1 cellular context compared by ENCODE assay signal in the genomic region with DNA sequence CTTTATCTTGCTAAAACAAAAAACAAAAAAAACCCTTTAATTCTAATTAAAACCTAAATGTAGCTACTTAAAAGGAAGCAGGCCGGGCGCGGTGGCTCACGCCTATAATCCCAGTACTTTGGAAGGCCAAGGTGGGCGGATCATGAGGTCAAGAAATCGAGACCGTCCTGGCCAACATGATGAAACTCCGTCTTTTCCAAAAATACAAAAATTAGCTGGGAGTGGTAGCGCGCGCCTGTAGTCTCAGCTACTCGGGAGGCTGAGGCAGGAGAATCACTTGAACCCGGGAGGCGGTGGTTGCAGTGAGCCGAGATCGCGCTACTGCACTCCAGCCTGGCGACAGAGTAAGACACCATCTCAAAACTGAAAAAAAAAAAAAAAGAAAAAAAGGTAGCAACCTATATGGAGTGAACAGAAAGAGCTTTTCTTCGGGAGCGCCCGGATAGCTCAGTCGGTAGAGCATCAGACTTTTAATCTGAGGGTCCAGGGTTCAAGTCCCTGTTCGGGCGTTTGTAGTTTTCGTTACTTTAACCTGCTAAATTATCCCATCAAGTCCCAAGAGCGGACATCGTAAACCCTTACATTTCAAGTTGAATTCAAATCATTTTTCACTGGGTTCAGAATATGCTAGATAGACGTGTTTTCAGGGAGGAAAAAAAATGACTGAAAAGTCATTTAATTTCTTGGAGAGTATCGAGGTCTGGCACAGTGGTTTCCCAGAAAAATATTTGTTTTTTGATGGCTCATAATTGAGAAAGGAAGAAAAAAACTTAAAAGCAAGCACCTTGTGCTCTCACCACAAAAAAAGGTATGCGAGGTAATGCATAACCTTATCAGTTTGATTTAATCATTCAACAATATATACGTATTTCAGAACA.
A peak's percentile ranks its signal among the peaks of the same experiment; 100 is the strongest.
TF ChIP-seq lines count a peak whose summit lies in the region.

No MANE protein-coding gene starts in this region.

TF ChIP-seq in K562, 482 proteins besides CTCF, POLR2A, EP300 and RAD21 (continued from another document and continues in another):
- no peak for TF ChIP-seq HNRNPUL1 (IDR thresholded peaks at IDR 0.05; ENCODE audit: low read length)
- peak; percentile 7; the same call in 1 of the 2 replicates for TF ChIP-seq EP400 (IDR thresholded peaks at IDR 0.05)
- no peak for TF ChIP-seq ETV6 (IDR thresholded peaks at IDR 0.05; ENCODE audit: borderline replicate concordance in 1 of 2, low read depth in 2 of 2, low read length in 1 of 2)
- no peak for TF ChIP-seq ETV6 (CRISPR knock-in tag; IDR thresholded peaks at IDR 0.05; ENCODE audit: borderline replicate concordance)
- TF ChIP-seq SMARCC2 (IDR thresholded peaks at IDR 0.05; ENCODE audit: low read depth) = 0 out of 2 replicates have a peak, but pooled peaks have one; percentile 23
- TF ChIP-seq, protein P1, sequence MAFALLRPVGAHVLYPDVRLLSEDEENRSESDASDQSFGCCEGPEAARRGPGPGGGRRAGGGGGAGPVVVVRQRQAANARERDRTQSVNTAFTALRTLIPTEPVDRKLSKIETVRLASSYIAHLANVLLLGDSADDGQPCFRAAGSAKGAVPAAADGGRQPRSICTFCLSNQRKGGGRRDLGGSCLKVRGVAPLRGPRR (CRISPR knock-in tag; IDR thresholded peaks at IDR 0.05) = no peak
- TF ChIP-seq ZNF174 (CRISPR knock-in tag; IDR thresholded peaks at IDR 0.05) = peak; percentile 85; the same call in 1 of the 2 replicates
- TF ChIP-seq CC2D1A (IDR thresholded peaks at IDR 0.05) = peak; percentile 44; the same call in 1 of the 2 replicates
- TF ChIP-seq PPARD (CRISPR knock-in tag; IDR thresholded peaks at IDR 0.05) = no peak
- no peak for TF ChIP-seq ZNF282 (CRISPR knock-in tag; IDR thresholded peaks at IDR 0.05)
- TF ChIP-seq TRIM28 (IDR thresholded peaks at IDR 0.05) = peak; percentile 72; the same call in 1 of the 2 replicates
- TF ChIP-seq MAZ (CRISPR knock-in tag; conservative IDR thresholded peaks at IDR 0.05 in 1 of 2, IDR thresholded peaks at IDR 0.05 in 1 of 2) = peak; percentile 24 to 50; a peak in 2 of 4 replicates
- TF ChIP-seq, protein P2, sequence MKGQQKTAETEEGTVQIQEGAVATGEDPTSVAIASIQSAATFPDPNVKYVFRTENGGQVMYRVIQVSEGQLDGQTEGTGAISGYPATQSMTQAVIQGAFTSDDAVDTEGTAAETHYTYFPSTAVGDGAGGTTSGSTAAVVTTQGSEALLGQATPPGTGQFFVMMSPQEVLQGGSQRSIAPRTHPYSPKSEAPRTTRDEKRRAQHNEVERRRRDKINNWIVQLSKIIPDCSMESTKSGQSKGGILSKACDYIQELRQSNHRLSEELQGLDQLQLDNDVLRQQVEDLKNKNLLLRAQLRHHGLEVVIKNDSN (CRISPR knock-in tag; IDR thresholded peaks at IDR 0.05) = no peak
- TF ChIP-seq POLR2AphosphoS5 (IDR thresholded peaks at IDR 0.05; ENCODE audit: control insufficient read depth, insufficient read depth, low read depth, low read length) = no peak
- TF ChIP-seq, protein P3, sequence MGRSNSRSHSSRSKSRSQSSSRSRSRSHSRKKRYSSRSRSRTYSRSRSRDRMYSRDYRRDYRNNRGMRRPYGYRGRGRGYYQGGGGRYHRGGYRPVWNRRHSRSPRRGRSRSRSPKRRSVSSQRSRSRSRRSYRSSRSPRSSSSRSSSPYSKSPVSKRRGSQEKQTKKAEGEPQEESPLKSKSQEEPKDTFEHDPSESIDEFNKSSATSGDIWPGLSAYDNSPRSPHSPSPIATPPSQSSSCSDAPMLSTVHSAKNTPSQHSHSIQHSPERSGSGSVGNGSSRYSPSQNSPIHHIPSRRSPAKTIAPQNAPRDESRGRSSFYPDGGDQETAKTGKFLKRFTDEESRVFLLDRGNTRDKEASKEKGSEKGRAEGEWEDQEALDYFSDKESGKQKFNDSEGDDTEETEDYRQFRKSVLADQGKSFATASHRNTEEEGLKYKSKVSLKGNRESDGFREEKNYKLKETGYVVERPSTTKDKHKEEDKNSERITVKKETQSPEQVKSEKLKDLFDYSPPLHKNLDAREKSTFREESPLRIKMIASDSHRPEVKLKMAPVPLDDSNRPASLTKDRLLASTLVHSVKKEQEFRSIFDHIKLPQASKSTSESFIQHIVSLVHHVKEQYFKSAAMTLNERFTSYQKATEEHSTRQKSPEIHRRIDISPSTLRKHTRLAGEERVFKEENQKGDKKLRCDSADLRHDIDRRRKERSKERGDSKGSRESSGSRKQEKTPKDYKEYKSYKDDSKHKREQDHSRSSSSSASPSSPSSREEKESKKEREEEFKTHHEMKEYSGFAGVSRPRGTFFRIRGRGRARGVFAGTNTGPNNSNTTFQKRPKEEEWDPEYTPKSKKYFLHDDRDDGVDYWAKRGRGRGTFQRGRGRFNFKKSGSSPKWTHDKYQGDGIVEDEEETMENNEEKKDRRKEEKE (IDR thresholded peaks at IDR 0.05; ENCODE audit: borderline replicate concordance in 1 of 2, control insufficient read depth in 1 of 2, low read depth in 2 of 2, low read length in 1 of 2) = peak in 1 of 2 experiments; percentile 25; a peak in 1 of 4 replicates
- TF ChIP-seq, protein P4, sequence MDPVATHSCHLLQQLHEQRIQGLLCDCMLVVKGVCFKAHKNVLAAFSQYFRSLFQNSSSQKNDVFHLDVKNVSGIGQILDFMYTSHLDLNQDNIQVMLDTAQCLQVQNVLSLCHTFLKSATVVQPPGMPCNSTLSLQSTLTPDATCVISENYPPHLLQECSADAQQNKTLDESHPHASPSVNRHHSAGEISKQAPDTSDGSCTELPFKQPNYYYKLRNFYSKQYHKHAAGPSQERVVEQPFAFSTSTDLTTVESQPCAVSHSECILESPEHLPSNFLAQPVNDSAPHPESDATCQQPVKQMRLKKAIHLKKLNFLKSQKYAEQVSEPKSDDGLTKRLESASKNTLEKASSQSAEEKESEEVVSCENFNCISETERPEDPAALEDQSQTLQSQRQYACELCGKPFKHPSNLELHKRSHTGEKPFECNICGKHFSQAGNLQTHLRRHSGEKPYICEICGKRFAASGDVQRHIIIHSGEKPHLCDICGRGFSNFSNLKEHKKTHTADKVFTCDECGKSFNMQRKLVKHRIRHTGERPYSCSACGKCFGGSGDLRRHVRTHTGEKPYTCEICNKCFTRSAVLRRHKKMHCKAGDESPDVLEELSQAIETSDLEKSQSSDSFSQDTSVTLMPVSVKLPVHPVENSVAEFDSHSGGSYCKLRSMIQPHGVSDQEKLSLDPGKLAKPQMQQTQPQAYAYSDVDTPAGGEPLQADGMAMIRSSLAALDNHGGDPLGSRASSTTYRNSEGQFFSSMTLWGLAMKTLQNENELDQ (CRISPR knock-in tag; IDR thresholded peaks at IDR 0.05; ENCODE audit: borderline replicate concordance) = no peak
- 0 out of 2 replicates have a peak, but pooled peaks have one; percentile 12 for TF ChIP-seq TOE1 (IDR thresholded peaks at IDR 0.05; ENCODE audit: borderline replicate concordance)
- no peak for TF ChIP-seq TOE1 (CRISPR knock-in tag; IDR thresholded peaks at IDR 0.05; ENCODE audit: borderline replicate concordance, low read depth)
- no peak; the same call in 1 of the 2 replicates for TF ChIP-seq ZZZ3 (IDR thresholded peaks at IDR 0.05)
- TF ChIP-seq SMAD4 (CRISPR knock-in tag; conservative IDR thresholded peaks at IDR 0.05) = no peak
- peak; percentile 61; the same call in 1 of the 2 replicates for TF ChIP-seq ETV5 (CRISPR knock-in tag; IDR thresholded peaks at IDR 0.05; ENCODE audit: low read depth)
- TF ChIP-seq, protein P5, sequence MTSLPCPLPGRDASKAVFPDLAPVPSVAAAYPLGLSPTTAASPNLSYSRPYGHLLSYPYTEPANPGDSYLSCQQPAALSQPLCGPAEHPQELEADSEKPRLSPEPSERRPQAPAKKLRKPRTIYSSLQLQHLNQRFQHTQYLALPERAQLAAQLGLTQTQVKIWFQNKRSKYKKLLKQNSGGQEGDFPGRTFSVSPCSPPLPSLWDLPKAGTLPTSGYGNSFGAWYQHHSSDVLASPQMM (CRISPR knock-in tag; IDR thresholded peaks at IDR 0.05) = no peak
- no peak for TF ChIP-seq MED1 (CRISPR knock-in tag; IDR thresholded peaks at IDR 0.05; ENCODE audit: borderline replicate concordance)
- TF ChIP-seq, protein P6, sequence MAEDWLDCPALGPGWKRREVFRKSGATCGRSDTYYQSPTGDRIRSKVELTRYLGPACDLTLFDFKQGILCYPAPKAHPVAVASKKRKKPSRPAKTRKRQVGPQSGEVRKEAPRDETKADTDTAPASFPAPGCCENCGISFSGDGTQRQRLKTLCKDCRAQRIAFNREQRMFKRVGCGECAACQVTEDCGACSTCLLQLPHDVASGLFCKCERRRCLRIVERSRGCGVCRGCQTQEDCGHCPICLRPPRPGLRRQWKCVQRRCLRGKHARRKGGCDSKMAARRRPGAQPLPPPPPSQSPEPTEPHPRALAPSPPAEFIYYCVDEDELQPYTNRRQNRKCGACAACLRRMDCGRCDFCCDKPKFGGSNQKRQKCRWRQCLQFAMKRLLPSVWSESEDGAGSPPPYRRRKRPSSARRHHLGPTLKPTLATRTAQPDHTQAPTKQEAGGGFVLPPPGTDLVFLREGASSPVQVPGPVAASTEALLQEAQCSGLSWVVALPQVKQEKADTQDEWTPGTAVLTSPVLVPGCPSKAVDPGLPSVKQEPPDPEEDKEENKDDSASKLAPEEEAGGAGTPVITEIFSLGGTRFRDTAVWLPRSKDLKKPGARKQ (CRISPR knock-in tag; IDR thresholded peaks at IDR 0.05) = no peak
- TF ChIP-seq ZNF24 (IDR thresholded peaks at IDR 0.05) = no peak; the same call in 1 of the 2 replicates
- no peak for TF ChIP-seq IRF2 (CRISPR knock-in tag; IDR thresholded peaks at IDR 0.05)
- peak; percentile 62 for TF ChIP-seq MTA1 (IDR thresholded peaks at IDR 0.05; ENCODE audit: borderline replicate concordance)
- no peak for TF ChIP-seq CREBBP (IDR thresholded peaks at IDR 0.05; ENCODE audit: low read depth, low read length)
- TF ChIP-seq HNRNPH1 (optimal IDR thresholded peaks at IDR 0.05; ENCODE audit: low read depth, low read length) = no peak
- no peak for TF ChIP-seq KLF16 (IDR thresholded peaks at IDR 0.05)
- TF ChIP-seq CREB1 (IDR thresholded peaks at IDR 0.05) = no peak; the same call in 1 of the 2 replicates
- no peak for TF ChIP-seq CREB1 (CRISPR knock-in tag; IDR thresholded peaks at IDR 0.05)
- TF ChIP-seq ZFX (CRISPR knock-in tag; IDR thresholded peaks at IDR 0.05) = peak; percentile 58
- TF ChIP-seq C11orf30 (IDR thresholded peaks at IDR 0.05; ENCODE audit: low read depth) = peak; percentile 35
- TF ChIP-seq, protein P7, sequence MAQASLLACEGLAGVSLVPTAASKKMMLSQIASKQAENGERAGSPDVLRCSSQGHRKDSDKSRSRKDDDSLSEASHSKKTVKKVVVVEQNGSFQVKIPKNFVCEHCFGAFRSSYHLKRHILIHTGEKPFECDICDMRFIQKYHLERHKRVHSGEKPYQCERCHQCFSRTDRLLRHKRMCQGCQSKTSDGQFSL (CRISPR knock-in tag; IDR thresholded peaks at IDR 0.05) = peak; percentile 11; the same call in 1 of the 2 replicates
- TF ChIP-seq, protein P7 (tag; IDR thresholded peaks at IDR 0.05) = no peak
- TF ChIP-seq FOXP1 (CRISPR knock-in tag; IDR thresholded peaks at IDR 0.05) = peak; percentile 75; the same call in 1 of the 2 replicates
- TF ChIP-seq LARP7 (IDR thresholded peaks at IDR 0.05) = peak; percentile 82; the same call in 1 of the 2 replicates
- TF ChIP-seq, protein P8, sequence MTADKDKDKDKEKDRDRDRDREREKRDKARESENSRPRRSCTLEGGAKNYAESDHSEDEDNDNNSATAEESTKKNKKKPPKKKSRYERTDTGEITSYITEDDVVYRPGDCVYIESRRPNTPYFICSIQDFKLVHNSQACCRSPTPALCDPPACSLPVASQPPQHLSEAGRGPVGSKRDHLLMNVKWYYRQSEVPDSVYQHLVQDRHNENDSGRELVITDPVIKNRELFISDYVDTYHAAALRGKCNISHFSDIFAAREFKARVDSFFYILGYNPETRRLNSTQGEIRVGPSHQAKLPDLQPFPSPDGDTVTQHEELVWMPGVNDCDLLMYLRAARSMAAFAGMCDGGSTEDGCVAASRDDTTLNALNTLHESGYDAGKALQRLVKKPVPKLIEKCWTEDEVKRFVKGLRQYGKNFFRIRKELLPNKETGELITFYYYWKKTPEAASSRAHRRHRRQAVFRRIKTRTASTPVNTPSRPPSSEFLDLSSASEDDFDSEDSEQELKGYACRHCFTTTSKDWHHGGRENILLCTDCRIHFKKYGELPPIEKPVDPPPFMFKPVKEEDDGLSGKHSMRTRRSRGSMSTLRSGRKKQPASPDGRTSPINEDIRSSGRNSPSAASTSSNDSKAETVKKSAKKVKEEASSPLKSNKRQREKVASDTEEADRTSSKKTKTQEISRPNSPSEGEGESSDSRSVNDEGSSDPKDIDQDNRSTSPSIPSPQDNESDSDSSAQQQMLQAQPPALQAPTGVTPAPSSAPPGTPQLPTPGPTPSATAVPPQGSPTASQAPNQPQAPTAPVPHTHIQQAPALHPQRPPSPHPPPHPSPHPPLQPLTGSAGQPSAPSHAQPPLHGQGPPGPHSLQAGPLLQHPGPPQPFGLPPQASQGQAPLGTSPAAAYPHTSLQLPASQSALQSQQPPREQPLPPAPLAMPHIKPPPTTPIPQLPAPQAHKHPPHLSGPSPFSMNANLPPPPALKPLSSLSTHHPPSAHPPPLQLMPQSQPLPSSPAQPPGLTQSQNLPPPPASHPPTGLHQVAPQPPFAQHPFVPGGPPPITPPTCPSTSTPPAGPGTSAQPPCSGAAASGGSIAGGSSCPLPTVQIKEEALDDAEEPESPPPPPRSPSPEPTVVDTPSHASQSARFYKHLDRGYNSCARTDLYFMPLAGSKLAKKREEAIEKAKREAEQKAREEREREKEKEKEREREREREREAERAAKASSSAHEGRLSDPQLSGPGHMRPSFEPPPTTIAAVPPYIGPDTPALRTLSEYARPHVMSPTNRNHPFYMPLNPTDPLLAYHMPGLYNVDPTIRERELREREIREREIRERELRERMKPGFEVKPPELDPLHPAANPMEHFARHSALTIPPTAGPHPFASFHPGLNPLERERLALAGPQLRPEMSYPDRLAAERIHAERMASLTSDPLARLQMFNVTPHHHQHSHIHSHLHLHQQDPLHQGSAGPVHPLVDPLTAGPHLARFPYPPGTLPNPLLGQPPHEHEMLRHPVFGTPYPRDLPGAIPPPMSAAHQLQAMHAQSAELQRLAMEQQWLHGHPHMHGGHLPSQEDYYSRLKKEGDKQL (CRISPR knock-in tag; IDR thresholded peaks at IDR 0.05; ENCODE audit: borderline replicate concordance) = no peak
- no peak for TF ChIP-seq ZNF175 (CRISPR knock-in tag; IDR thresholded peaks at IDR 0.05; ENCODE audit: low read depth)
- no peak for TF ChIP-seq U2AF2 (optimal IDR thresholded peaks at IDR 0.05; ENCODE audit: low read depth, low read length)
- TF ChIP-seq GTF2F1 (IDR thresholded peaks at IDR 0.05; ENCODE audit: low read depth, low read length) = no peak
- peak; percentile 27; the same call in 1 of the 2 replicates for TF ChIP-seq ZEB2 (IDR thresholded peaks at IDR 0.05)
